ENCODE assay signal across 1 cellular context in genomic region chr3:46400000-46400734, GRCh38.
TF ChIP-seq lines count a peak whose summit lies in the region.

No MANE protein-coding gene starts in this region.

TF ChIP-seq in endothelial cell of umbilical vein, 7 proteins besides CTCF, POLR2A, EP300 and RAD21:
- TF ChIP-seq EZH2 (IDR thresholded peaks at IDR 0.05; ENCODE audit: borderline replicate concordance, low read depth, low read length, severe bottlenecking): no peak
- TF ChIP-seq MAX (IDR thresholded peaks at IDR 0.05; ENCODE audit: insufficient read depth, insufficient read length): no peak
- no peak for TF ChIP-seq POLR2AphosphoS5 (IDR thresholded peaks at IDR 0.05; ENCODE audit: insufficient read depth, low read depth, low read length)
- no peak for TF ChIP-seq GATA2 (IDR thresholded peaks at IDR 0.05; ENCODE audit: insufficient read depth, insufficient read length, low read depth, low read length)
- TF ChIP-seq MYC (IDR thresholded peaks at IDR 0.05; ENCODE audit: low read depth, low read length): no peak
- no peak for TF ChIP-seq JUN (IDR thresholded peaks at IDR 0.05; ENCODE audit: borderline replicate concordance, insufficient read depth, insufficient read length, low read depth)
- TF ChIP-seq FOS (IDR thresholded peaks at IDR 0.05; ENCODE audit: borderline replicate concordance, insufficient read depth, low read length): no peak
